ENCODE assay signal across 25 cellular contexts in the genomic region with DNA sequence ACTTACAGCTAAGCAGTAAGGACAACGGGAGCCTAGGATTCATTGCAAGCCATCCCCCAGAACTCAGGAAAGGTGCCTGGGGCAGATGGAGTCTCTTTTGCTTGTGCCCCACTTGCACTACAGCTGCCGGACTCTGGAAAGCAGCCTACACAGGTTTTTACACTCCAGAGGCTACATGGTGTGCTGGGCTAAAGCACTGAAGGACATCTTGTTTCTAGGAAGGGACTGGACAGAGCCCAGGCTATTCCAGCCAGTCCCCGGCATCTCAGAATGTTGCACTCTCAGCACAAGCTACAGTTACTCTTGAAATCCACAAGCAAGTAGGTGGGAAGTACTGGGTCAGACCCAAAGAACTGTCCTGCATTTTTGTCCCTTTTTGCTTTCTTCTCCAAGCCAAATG.
"Had no signal": no experiment of that assay in that cellular context is flagged by ENCODE, and none has a peak within 500 bp of the region (broad histone marks: within the 10 kb centered on the region; RNA-seq: fewer than 3 reads in every experiment).

No MANE protein-coding gene starts in this region.

- H3K4me3 ChIP-seq: esophagus squamous epithelium, left lung, lower lobe of right lung, ovary, right lobe of liver, smooth muscle cell, tibial artery, upper lobe of left lung had no signal

- H3K27me3 ChIP-seq: esophagus squamous epithelium, ovary, right lobe of liver, tibial artery, upper lobe of left lung had no signal

- ATAC-seq: effector memory CD8-positive, alpha-beta T cell; left lung; lower lobe of right lung; naive thymus-derived CD8-positive, alpha-beta T cell; right lobe of liver; stimulated activated naive CD8-positive, alpha-beta T cell treated with anti-CD3 and anti-CD28 coated beads, Interleukin-15, amount 100 ng/mL, for 72 hours had no signal

- DNase-seq: cortex of kidney; effector memory CD8-positive, alpha-beta T cell; erythroblast; esophagus squamous epithelium; foreskin melanocyte; head of caudate nucleus; kidney; left lung; lower lobe of right lung; naive thymus-derived CD8-positive, alpha-beta T cell; nephron progenitor cell; nucleus accumbens; ovary; posterior cingulate gyrus; retina; right lobe of liver; stimulated activated CD4-positive, alpha-beta T cell treated with anti-CD3 and anti-CD28 coated beads, Interleukin-12 subunit alpha, Interleukin-12 subunit beta, amount 100 ng/mL, for 4 hours; stimulated activated CD4-positive, alpha-beta T cell treated with anti-CD3 and anti-CD28 coated beads, Interleukin-1b, Interleukin-23, amount 100 ng/mL, for 48 hours; stimulated activated CD4-positive, alpha-beta T cell treated with anti-CD3 and anti-CD28 coated beads, Interleukin-4, amount 100 ng/mL, for 1 hour; stimulated activated CD8-positive, alpha-beta memory T cell treated with anti-CD3 and anti-CD28 coated beads, Interleukin-4, amount 100 ng/mL, for 48 hours; stimulated activated naive CD4-positive, alpha-beta T cell; stimulated activated naive CD8-positive, alpha-beta T cell treated with anti-CD3 and anti-CD28 coated beads, Interleukin-15, amount 100 ng/mL, for 72 hours; tibial artery; upper lobe of left lung had no signal

- H3K36me3 ChIP-seq: esophagus squamous epithelium, left lung, lower lobe of right lung, ovary, right lobe of liver, tibial artery, upper lobe of left lung had no signal

- H3K9me3 ChIP-seq: esophagus squamous epithelium, left lung, lower lobe of right lung, ovary, right lobe of liver, tibial artery, upper lobe of left lung had no signal

- H3K27ac ChIP-seq: esophagus squamous epithelium, left lung, lower lobe of right lung, ovary, right lobe of liver, tibial artery, upper lobe of left lung had no signal
